ENCODE assay signal across 15 cellular contexts in genomic region chr13:95708390-95708774, GRCh38. TPM values are rescaled to one million over a fixed set of nuclear protein-coding genes. Genes with fewer than 3 reads are reported as not detected.
DNase-seq lines count a peak whose midpoint lies in the region; ATAC-seq and TF ChIP-seq lines count a peak whose summit lies in the region.
"Had no signal": no experiment of that assay in that cellular context is flagged by ENCODE, and none has a peak within 500 bp of the region (broad histone marks: within the 10 kb centered on the region; RNA-seq: fewer than 3 reads in every experiment).

No MANE protein-coding gene starts in this region.

- H3K9me3 Mint-ChIP-seq in natural killer cell: no peaks in the 10 kb centered on the region
- H3K9me3 Mint-ChIP-seq in natural killer cell treated with Interleukin-12 subunit alpha and Interleukin-12 subunit beta and Interleukin-15 and Interleukin-18, amount 100 ng/mL, for 72 hours: no peaks in the 10 kb centered on the region
- H3K9me3 Mint-ChIP-seq in central memory CD8-positive, alpha-beta T cell: no peaks in the 10 kb centered on the region
- H3K9me3 Mint-ChIP-seq: CD8-positive, alpha-beta memory T cell; IgD-negative memory B cell had no signal

- H3K4me3 Mint-ChIP-seq in natural killer cell: no peak overlapping the region
- H3K4me3 Mint-ChIP-seq in natural killer cell treated with Interleukin-12 subunit alpha and Interleukin-12 subunit beta and Interleukin-15 and Interleukin-18, amount 100 ng/mL, for 72 hours: no peak overlapping the region
- no peak overlapping the region for H3K4me3 Mint-ChIP-seq in central memory CD8-positive, alpha-beta T cell
- H3K4me3 Mint-ChIP-seq: CD8-positive, alpha-beta memory T cell had no signal

- no peak for ATAC-seq in natural killer cell
- ATAC-seq in natural killer cell treated with Interleukin-12 subunit alpha and Interleukin-12 subunit beta and Interleukin-15 and Interleukin-18, amount 100 ng/mL, for 72 hours: no peak
- ATAC-seq in central memory CD8-positive, alpha-beta T cell (replicated peaks; ENCODE audit: extremely low read depth, poor library complexity, severe bottlenecking): no peak
- ATAC-seq in GM21723 (IDR thresholded peaks at IDR 0.05; ENCODE audit: unreplicated experiment): no peak
- no peak for ATAC-seq in GM21717 (IDR thresholded peaks at IDR 0.05; ENCODE audit: unreplicated experiment)

- H3K4me1 Mint-ChIP-seq in natural killer cell: peaks cover 48% of the 10 kb centered on the region in 2 donors
- H3K4me1 Mint-ChIP-seq in natural killer cell treated with Interleukin-12 subunit alpha and Interleukin-12 subunit beta and Interleukin-15 and Interleukin-18, amount 100 ng/mL, for 72 hours (ENCODE audit: low read depth in 2 of 2): peaks cover 32 to 45% of the 10 kb centered on the region in 2 donors
- H3K4me1 Mint-ChIP-seq in central memory CD8-positive, alpha-beta T cell: peaks cover 47% of the 10 kb centered on the region

- H3K36me3 Mint-ChIP-seq in natural killer cell: no peaks in the 10 kb centered on the region
- peaks cover 13% of the 10 kb centered on the region for H3K36me3 Mint-ChIP-seq in natural killer cell treated with Interleukin-12 subunit alpha and Interleukin-12 subunit beta and Interleukin-15 and Interleukin-18, amount 100 ng/mL, for 72 hours
- peaks cover 24% of the 10 kb centered on the region for H3K36me3 Mint-ChIP-seq in central memory CD8-positive, alpha-beta T cell (ENCODE audit: insufficient read depth)

- no peak overlapping the region for H3K4me3 ChIP-seq in NB4 (ENCODE audit: low read depth, low read length)

- H3K27ac Mint-ChIP-seq in natural killer cell: peak overlapping the region; percentile 66 to 80
- H3K27ac Mint-ChIP-seq in natural killer cell treated with Interleukin-12 subunit alpha and Interleukin-12 subunit beta and Interleukin-15 and Interleukin-18, amount 100 ng/mL, for 72 hours: peak overlapping the region in 1 of 2 donors; percentile 18
- H3K27ac Mint-ChIP-seq in central memory CD8-positive, alpha-beta T cell (ENCODE audit: low read depth): peak overlapping the region; percentile 26

- H3K27me3 Mint-ChIP-seq in natural killer cell (ENCODE audit: low read depth in 2 of 2): no peaks in the 10 kb centered on the region
- H3K27me3 Mint-ChIP-seq in natural killer cell treated with Interleukin-12 subunit alpha and Interleukin-12 subunit beta and Interleukin-15 and Interleukin-18, amount 100 ng/mL, for 72 hours: no peaks in the 10 kb centered on the region
- H3K27me3 Mint-ChIP-seq in central memory CD8-positive, alpha-beta T cell: no peaks in the 10 kb centered on the region
- H3K27me3 Mint-ChIP-seq: CD8-positive, alpha-beta memory T cell; IgD-negative memory B cell had no signal

- DNase-seq in natural killer cell (no peak), NB4 (ENCODE audit: low read depth) (peak; percentile 55), NCI-H2196 treated with DMSO at 0.1 percent for 48 hours (lab: John Stamatoyannopoulos, UW; ENCODE audit: unreplicated experiment) (no peak), anterior cingulate cortex (lab: John Stamatoyannopoulos, UW) (no peak)
- DNase-seq in natural killer cell treated with Interleukin-12 subunit alpha and Interleukin-12 subunit beta and Interleukin-15 and Interleukin-18, amount 100 ng/mL, for 72 hours (ENCODE audit: low spot score): no peak
- DNase-seq in central memory CD8-positive, alpha-beta T cell (ENCODE audit: low spot score in 2 of 2): no peak
- DNase-seq: CD8-positive, alpha-beta memory T cell; HCEC 1CT; NCI-H1092; NCI-H1694 treated with DMSO at 0.1 percent for 48 hours; NCI-H446; SW 1271 had no signal

- no peak for TF ChIP-seq CTCF in natural killer cell (IDR thresholded peaks at IDR 0.05)
- TF ChIP-seq CTCF in NB4 (IDR thresholded peaks at IDR 0.05; ENCODE audit: low read depth, low read length): no peak

- intact Hi-C loops in natural killer cell (cut with micrococcal nuclease): no loop called here

- TF ChIP-seq POLR2A in NB4 (IDR thresholded peaks at IDR 0.05; ENCODE audit: extremely low read depth, insufficient read length): no peak

RNA-seq across cellular contexts. Expression of gene DNAJC3, which starts 31.4 kb away (rescaled TPM):
- 10 to 100 TPM; 26.5 to 38.1 (median 29.0) TPM for total RNA-seq in natural killer cell
- 10 to 100 TPM; 35.0 to 55.3 TPM for total RNA-seq in natural killer cell treated with Interleukin-12 subunit alpha and Interleukin-12 subunit beta and Interleukin-15 and Interleukin-18, amount 100 ng/mL, for 72 hours
